ENCODE assay signal across 8 cellular contexts in genomic region chr10:102394079-102394800, GRCh38. TPM values are rescaled to one million over a fixed set of nuclear protein-coding genes. Genes with fewer than 3 reads are reported as not detected.
DNase-seq lines count a peak whose midpoint lies in the region; ATAC-seq and TF ChIP-seq lines count a peak whose summit lies in the region.

No MANE protein-coding gene starts in this region.

- no peak overlapping the region for H2BK120ac ChIP-seq in neuronal stem cell (ENCODE audit: low read depth, low read length)

- peaks cover 0 to 19% of the 10 kb centered on the region in 2 donors for H3K36me3 ChIP-seq in neuronal stem cell (replicated peaks in 1 of 2; ENCODE audit: control insufficient read depth in 2 of 2, insufficient read depth in 2 of 2, low read length in 2 of 2)
- peaks cover 0 to 20% (median 18%) of the 10 kb centered on the region in 5 donors for H3K36me3 ChIP-seq in subcutaneous abdominal adipose tissue (ENCODE audit: control insufficient read depth in 5 of 5, insufficient read depth in 5 of 5, low read length in 5 of 5)

- no peak overlapping the region for H2BK15ac ChIP-seq in neuronal stem cell (ENCODE audit: low read length)

- H3K4me2 ChIP-seq in neuronal stem cell (ENCODE audit: insufficient read depth, low read length, poor library complexity, severe bottlenecking): peak overlapping the region; percentile 94

- peak overlapping the region; percentile 39 for H3K14ac ChIP-seq in neuronal stem cell (ENCODE audit: low read length)

- peak; percentile 77 for ATAC-seq in GM21390 (IDR thresholded peaks at IDR 0.05; ENCODE audit: unreplicated experiment)
- ATAC-seq in foreskin keratinocyte: peak; percentile 79

- no peak overlapping the region for H4K91ac ChIP-seq in neuronal stem cell (ENCODE audit: low read depth, low read length, poor library complexity)

- no peaks in the 10 kb centered on the region for H3K9me3 ChIP-seq in neuronal stem cell (replicated peaks in 1 of 2; ENCODE audit: control insufficient read depth in 2 of 2, insufficient read depth in 1 of 2, low read depth in 1 of 2, low read length in 2 of 2)
- H3K9me3 ChIP-seq in subcutaneous abdominal adipose tissue (ENCODE audit: control insufficient read depth in 5 of 5, low read length in 5 of 5): no peaks in the 10 kb centered on the region

- peak; percentile 96 for DNase-seq in DMS53 (lab: John Stamatoyannopoulos, UW)
- peak in 74 of 76 experiments; percentile 22 to 99 (median 84) for DNase-seq in HUDEP-2 (lab: John Stamatoyannopoulos, UW; ENCODE audit: unreplicated experiment in 76 of 76)
- peak; percentile 68 to 86 for DNase-seq in SHP77 (lab: John Stamatoyannopoulos, UW)
- DNase-seq in activated gamma-delta T cell treated with Interleukin-2 at 50 U/mL for 16 hours: peak; percentile 96
- DNase-seq in foreskin keratinocyte: peak; percentile 91 to 95
- DNase-seq in neuronal stem cell (ENCODE audit: low spot score): peak; percentile 90

- no peak overlapping the region for H2BK5ac ChIP-seq in neuronal stem cell (ENCODE audit: low read length)

- no peak overlapping the region for H3K4ac ChIP-seq in neuronal stem cell (ENCODE audit: low read length)

- WGBS in neuronal stem cell (ENCODE audit: extremely low coverage in 2 of 2, insufficient read length in 2 of 2, insufficient replicate concordance in 1 of 2), 2 donors: no CpG with 5 or more reads among the region's 71 CpGs

- no peak overlapping the region for H4K8ac ChIP-seq in neuronal stem cell (ENCODE audit: low read depth, low read length)

- H3K4me3 ChIP-seq in neuronal stem cell (ENCODE audit: low read length in 2 of 2): peak overlapping the region; percentile 54 to 87
- peak overlapping the region; percentile 77 to 99 (median 95) for H3K4me3 ChIP-seq in subcutaneous abdominal adipose tissue (ENCODE audit: low read depth in 1 of 5, low read length in 5 of 5)

- H3K23ac ChIP-seq in neuronal stem cell (ENCODE audit: low read depth, low read length, poor library complexity): peak overlapping the region; percentile 90

- no peak overlapping the region for H2AK5ac ChIP-seq in neuronal stem cell (ENCODE audit: low read depth, low read length)

- peaks cover 1% of the 10 kb centered on the region for H3K79me1 ChIP-seq in neuronal stem cell (ENCODE audit: low read depth, low read length)

- H2BK12ac ChIP-seq in neuronal stem cell (ENCODE audit: low read length): no peak overlapping the region

- peak overlapping the region; percentile 20 for H3K18ac ChIP-seq in neuronal stem cell (ENCODE audit: low read length)

- H3K27ac ChIP-seq in foreskin keratinocyte (peak overlapping the region; percentile 97), neuronal stem cell (replicated peaks; ENCODE audit: low read length) (no peak overlapping the region), subcutaneous abdominal adipose tissue (ENCODE audit: low read depth, low read length) (peak overlapping the region; percentile 96)

- H2AFZ ChIP-seq in neuronal stem cell (ENCODE audit: low read length): peak overlapping the region; percentile 96

- H3K9ac ChIP-seq in neuronal stem cell (ENCODE audit: low read depth, low read length, poor library complexity): peak overlapping the region; percentile 94
- H3K9ac ChIP-seq in subcutaneous abdominal adipose tissue (ENCODE audit: low read length in 5 of 5): peak overlapping the region; percentile 56 to 99 (median 90)

- H3K27me3 ChIP-seq in foreskin keratinocyte (no peaks in the 10 kb centered on the region), neuronal stem cell (ENCODE audit: control insufficient read depth in 3 of 3, insufficient read depth in 3 of 3, low read depth in 1 of 3, low read length in 3 of 3) (peaks cover 0 to 31% (median 18%) of the 10 kb centered on the region in 3 experiments), subcutaneous abdominal adipose tissue (ENCODE audit: control insufficient read depth in 5 of 5, insufficient read depth in 4 of 5, low read length in 5 of 5) (no peaks in the 10 kb centered on the region)

- no peaks in the 10 kb centered on the region for H3K4me1 ChIP-seq in foreskin keratinocyte
- peaks cover 7 to 13% of the 10 kb centered on the region in 2 donors for H3K4me1 ChIP-seq in neuronal stem cell (ENCODE audit: control insufficient read depth in 2 of 2, insufficient read depth in 1 of 2, low read depth in 1 of 2, low read length in 2 of 2)
- peaks cover 1 to 39% (median 32%) of the 10 kb centered on the region in 5 donors for H3K4me1 ChIP-seq in subcutaneous abdominal adipose tissue (ENCODE audit: control insufficient read depth in 5 of 5, insufficient read depth in 5 of 5, low read length in 5 of 5)

- TF ChIP-seq CTCF in foreskin keratinocyte (conservative IDR thresholded peaks at IDR 0.05): no peak

RNA-seq across cellular contexts. Expression of gene NFKB2, which starts 1.3 kb away (rescaled TPM):
- 35.5 and 40.2 TPM in 2 replicates for total RNA-seq in foreskin keratinocyte
- polyA plus RNA-seq in foreskin keratinocyte: 33.3 and 34.9 TPM in 2 replicates
- 7.6 TPM for polyA plus RNA-seq in neuronal stem cell (2013, experiment 1 of 2)
- polyA plus RNA-seq in neuronal stem cell (2013, experiment 2 of 2): 8.2 TPM

RNA-seq across cellular contexts. Expression of gene PSD, which starts 24.3 kb away (rescaled TPM):
- total RNA-seq in foreskin keratinocyte: 0.14 and 0.24 TPM in 2 replicates
- 0.09 and 0.15 TPM in 2 replicates for polyA plus RNA-seq in foreskin keratinocyte
- 2.4 TPM for polyA plus RNA-seq in neuronal stem cell (2013, experiment 1 of 2)
- polyA plus RNA-seq in neuronal stem cell (2013, experiment 2 of 2): 1.9 TPM

RNA-seq across cellular contexts. Expression of gene FBXL15, which starts 26.4 kb away (rescaled TPM):
- total RNA-seq in foreskin keratinocyte: 5.5 and 5.9 TPM in 2 replicates
- 7.6 and 8.5 TPM in 2 replicates for polyA plus RNA-seq in foreskin keratinocyte
- 4.7 TPM for polyA plus RNA-seq in neuronal stem cell (2013, experiment 1 of 2)
- 4.8 TPM for polyA plus RNA-seq in neuronal stem cell (2013, experiment 2 of 2)

RNA-seq across cellular contexts. Expression of gene CUEDC2, which starts 38.1 kb away (rescaled TPM):
- 55.1 and 61.7 TPM in 2 replicates for total RNA-seq in foreskin keratinocyte
- polyA plus RNA-seq in foreskin keratinocyte: 106 and 109 TPM in 2 replicates
- polyA plus RNA-seq in neuronal stem cell (2013, experiment 1 of 2): 114 TPM
- polyA plus RNA-seq in neuronal stem cell (2013, experiment 2 of 2): 113 TPM

RNA-seq across cellular contexts. Expression of gene C10orf95, which starts 57.1 kb away (rescaled TPM):
- total RNA-seq in foreskin keratinocyte: 0.48 and 0.49 TPM in 2 replicates
- polyA plus RNA-seq in foreskin keratinocyte: 0.67 and 0.78 TPM in 2 replicates
- polyA plus RNA-seq in neuronal stem cell (2013, experiment 1 of 2): 0.10 TPM
- 0.18 TPM for polyA plus RNA-seq in neuronal stem cell (2013, experiment 2 of 2)
